In the genomic region with DNA sequence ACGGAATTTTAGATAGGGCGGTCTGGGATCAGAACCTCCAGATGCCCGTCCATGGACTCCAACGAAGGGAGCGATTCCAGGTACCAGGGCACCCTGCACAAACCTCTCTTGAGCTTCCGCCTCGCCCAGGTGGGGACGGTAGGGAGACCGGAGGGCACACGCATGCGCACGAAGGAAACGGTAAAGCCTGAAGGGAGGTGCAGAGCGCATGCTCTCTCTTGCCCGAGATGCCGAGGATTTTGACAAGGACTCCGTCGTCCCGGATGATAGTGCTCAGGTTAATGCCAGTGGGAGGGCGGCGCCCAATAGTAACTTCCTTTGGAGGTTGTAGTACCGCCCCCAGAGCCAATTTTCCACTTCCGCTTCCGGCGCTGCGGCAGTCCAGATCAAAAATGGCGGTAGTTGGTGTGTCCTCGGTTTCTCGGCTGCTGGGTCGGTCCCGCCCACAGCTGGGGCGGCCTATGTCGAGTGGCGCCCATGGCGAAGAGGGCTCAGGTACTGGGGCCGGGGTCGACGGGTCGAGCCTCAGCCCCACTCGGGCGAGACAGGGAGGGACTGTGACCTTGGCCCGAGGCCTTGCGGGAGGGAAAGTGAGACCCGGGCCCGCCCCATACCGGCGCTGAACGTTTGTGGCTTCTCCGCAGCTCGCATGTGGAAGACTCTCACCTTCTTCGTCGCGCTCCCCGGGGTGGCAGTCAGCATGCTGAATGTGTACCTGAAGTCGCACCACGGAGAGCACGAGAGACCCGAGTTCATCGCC, we compare ENCODE assay signal across 8 cellular contexts. TPM values are rescaled to one million over a fixed set of nuclear protein-coding genes. Genes with fewer than 3 reads are reported as not detected.
A peak's percentile ranks its signal among the peaks of the same experiment; 100 is the strongest.
DNase-seq lines count a peak whose midpoint lies in the region; ATAC-seq lines count a peak whose summit lies in the region.

A gene (plus strand): TSS at position 379 of the 760 bp plus-strand sequence. CDS start 14 bp downstream, at position 393.

- peak within 1 kb of the TSS; percentile 78 for H3K4me3 ChIP-seq in GM23248
- peak within 1 kb of the TSS; percentile 63 for H3K4me3 ChIP-seq in naive thymus-derived CD4-positive, alpha-beta T cell (ENCODE audit: low read length)

- peaks cover 15% of the 10 kb centered on the region for H3K36me3 ChIP-seq in GM23248 (ENCODE audit: low read depth)
- H3K36me3 ChIP-seq in naive thymus-derived CD4-positive, alpha-beta T cell (ENCODE audit: control insufficient read depth in 2 of 3, insufficient read depth in 3 of 3, low read length in 3 of 3) = peaks cover 0 to 12% (median 8%) of the 10 kb centered on the region in 3 experiments

- H3K36me3 Mint-ChIP-seq in activated T-helper 1 cell treated with anti-CD3 and anti-CD28 coated beads, Interleukin-12 subunit alpha, Interleukin-12 subunit beta, Interleukin-2, Interleukin-4 antibody, amounts not matched to agents 30 ng/mL and 10 ng/mL and 1 ng/mL, durations not matched to agents 14 hours and 24 hours and 36 hours (ENCODE audit: low read depth) = peaks cover 22% of the 10 kb centered on the region
- H3K36me3 Mint-ChIP-seq in naive thymus-derived CD4-positive, alpha-beta T cell = peaks cover 0 to 9% (median 0%) of the 10 kb centered on the region in 5 donors
- H3K36me3 Mint-ChIP-seq in stimulated activated naive B cell treated with anti-CD40 and anti-IgM and Interleukin-4, amounts not matched to agents 10 μg/mL and 1 μg/mL and 100 μg/mL, for 72 hours = peaks cover 6 to 17% of the 10 kb centered on the region in 2 donors

- peaks cover 18% of the 10 kb centered on the region for H3K4me1 ChIP-seq in GM23248 (ENCODE audit: insufficient read depth)
- H3K4me1 ChIP-seq in naive thymus-derived CD4-positive, alpha-beta T cell (ENCODE audit: control insufficient read depth in 2 of 2, insufficient read depth in 2 of 2, low read length in 2 of 2) = peaks cover 15 to 20% of the 10 kb centered on the region in 2 donors

- peak within 1 kb of the TSS; percentile 99 for H2AFZ ChIP-seq in GM23248

- H4K20me1 ChIP-seq in GM23248 (ENCODE audit: insufficient read depth) = no peaks in the 10 kb centered on the region

- H3K27ac ChIP-seq in GM23248 = no peak within 1 kb of the TSS
- H3K27ac ChIP-seq in naive thymus-derived CD4-positive, alpha-beta T cell (ENCODE audit: low read depth, low read length) = peak within 1 kb of the TSS; percentile 83

- ATAC-seq in naive thymus-derived CD4-positive, alpha-beta T cell = peak; percentile 96
- peak; percentile 96 to 97 for ATAC-seq in stimulated activated naive B cell treated with anti-CD40 and anti-IgM and Interleukin-4, amounts not matched to agents 10 μg/mL and 1 μg/mL and 100 μg/mL, for 72 hours (replicated peaks)

- POLR2A ChIA-PET in naive thymus-derived CD4-positive, alpha-beta T cell (lab: Charles Lee) = interaction anchor here (0.6 to 3.6 kb wide), 10 partner anchors 9 to 985 kb away, joined by 3 to 30 read pairs (median 4); a partner anchor contains a TSS

- in situ Hi-C loops in GM23248 (cut with MboI) = no loop called here

- peak within 1 kb of the TSS; percentile 87 for H3K4me2 ChIP-seq in GM23248 (ENCODE audit: unreplicated experiment)

- H3K9me2 ChIP-seq in GM23248 (ENCODE audit: insufficient read depth) = no peaks in the 10 kb centered on the region

- peaks cover 31% of the 10 kb centered on the region for H3K4me1 Mint-ChIP-seq in activated T-helper 1 cell treated with anti-CD3 and anti-CD28 coated beads, Interleukin-12 subunit alpha, Interleukin-12 subunit beta, Interleukin-2, Interleukin-4 antibody, amounts not matched to agents 30 ng/mL and 10 ng/mL and 1 ng/mL, durations not matched to agents 14 hours and 24 hours and 36 hours (ENCODE audit: low read depth)
- peaks cover 17 to 33% (median 30%) of the 10 kb centered on the region in 7 donors for H3K4me1 Mint-ChIP-seq in naive thymus-derived CD4-positive, alpha-beta T cell
- peaks cover 13 to 22% of the 10 kb centered on the region in 2 donors for H3K4me1 Mint-ChIP-seq in stimulated activated naive B cell treated with anti-CD40 and anti-IgM and Interleukin-4, amounts not matched to agents 10 μg/mL and 1 μg/mL and 100 μg/mL, for 72 hours

- no peaks in the 10 kb centered on the region for H3K27me3 Mint-ChIP-seq in activated T-helper 1 cell treated with anti-CD3 and anti-CD28 coated beads, Interleukin-12 subunit alpha, Interleukin-12 subunit beta, Interleukin-2, Interleukin-4 antibody, amounts not matched to agents 30 ng/mL and 10 ng/mL and 1 ng/mL, durations not matched to agents 14 hours and 24 hours and 36 hours (ENCODE audit: insufficient read depth)
- peaks cover 0 to 4% (median 2%) of the 10 kb centered on the region in 5 donors for H3K27me3 Mint-ChIP-seq in naive thymus-derived CD4-positive, alpha-beta T cell
- H3K27me3 Mint-ChIP-seq in stimulated activated naive B cell treated with anti-CD40 and anti-IgM and Interleukin-4, amounts not matched to agents 10 μg/mL and 1 μg/mL and 100 μg/mL, for 72 hours = peaks cover 0 to 1% of the 10 kb centered on the region in 2 donors

- peak within 1 kb of the TSS; percentile 75 for H3K9ac ChIP-seq in GM23248

- H3K9me3 Mint-ChIP-seq in activated T-helper 1 cell treated with anti-CD3 and anti-CD28 coated beads, Interleukin-12 subunit alpha, Interleukin-12 subunit beta, Interleukin-2, Interleukin-4 antibody, amounts not matched to agents 30 ng/mL and 10 ng/mL and 1 ng/mL, durations not matched to agents 14 hours and 24 hours and 36 hours = no peaks in the 10 kb centered on the region
- H3K9me3 Mint-ChIP-seq in naive thymus-derived CD4-positive, alpha-beta T cell = peaks cover 0 to under 1% (median 0%) of the 10 kb centered on the region in 11 donors
- no peaks in the 10 kb centered on the region for H3K9me3 Mint-ChIP-seq in stimulated activated naive B cell treated with anti-CD40 and anti-IgM and Interleukin-4, amounts not matched to agents 10 μg/mL and 1 μg/mL and 100 μg/mL, for 72 hours

- peak within 1 kb of the TSS; percentile 100 for H3K4me3 Mint-ChIP-seq in activated T-helper 1 cell treated with anti-CD3 and anti-CD28 coated beads, Interleukin-12 subunit alpha, Interleukin-12 subunit beta, Interleukin-2, Interleukin-4 antibody, amounts not matched to agents 30 ng/mL and 10 ng/mL and 1 ng/mL, durations not matched to agents 14 hours and 24 hours and 36 hours
- H3K4me3 Mint-ChIP-seq in naive thymus-derived CD4-positive, alpha-beta T cell = peak within 1 kb of the TSS; percentile 87 to 100 (median 96)
- peak within 1 kb of the TSS; percentile 92 to 100 for H3K4me3 Mint-ChIP-seq in stimulated activated naive B cell treated with anti-CD40 and anti-IgM and Interleukin-4, amounts not matched to agents 10 μg/mL and 1 μg/mL and 100 μg/mL, for 72 hours

- no peaks in the 10 kb centered on the region for H3K9me3 ChIP-seq in GM23248 (ENCODE audit: low read depth)
- no peaks in the 10 kb centered on the region for H3K9me3 ChIP-seq in naive thymus-derived CD4-positive, alpha-beta T cell (ENCODE audit: control insufficient read depth in 2 of 3, low read length in 3 of 3)

- DNase-seq in EH (ENCODE audit: low read depth) = peak; percentile 99
- DNase-seq in GM23248 = peak; percentile 99
- peak; percentile 99 for DNase-seq in Kasumi-1 (lab: John Stamatoyannopoulos, UW)
- peak; percentile 94 for DNase-seq in RPMI7951 (ENCODE audit: low read depth)
- DNase-seq in activated T-helper 1 cell treated with anti-CD3 and anti-CD28 coated beads, Interleukin-12 subunit alpha, Interleukin-12 subunit beta, Interleukin-2, Interleukin-4 antibody, amounts not matched to agents 30 ng/mL and 10 ng/mL and 1 ng/mL, durations not matched to agents 14 hours and 24 hours and 36 hours (ENCODE audit: low spot score) = peak; percentile 97
- peak; percentile 93 for DNase-seq in fibroblast of gingiva (ENCODE audit: low read depth)
- DNase-seq in naive thymus-derived CD4-positive, alpha-beta T cell = peak; percentile 77 to 99 (median 96)
- DNase-seq in stimulated activated naive B cell treated with anti-CD40 and anti-IgM and Interleukin-4, amounts not matched to agents 10 μg/mL and 1 μg/mL and 100 μg/mL, for 72 hours = peak; percentile 98

- no peaks in the 10 kb centered on the region for H3K27me3 ChIP-seq in GM23248 (replicated peaks; ENCODE audit: insufficient read depth)
- no peaks in the 10 kb centered on the region for H3K27me3 ChIP-seq in naive thymus-derived CD4-positive, alpha-beta T cell (ENCODE audit: control insufficient read depth in 2 of 2, insufficient read depth in 2 of 2, low read length in 2 of 2)

- peaks cover 13% of the 10 kb centered on the region; the same call in 1 of the 2 replicates for H3F3A ChIP-seq in GM23248 (ENCODE audit: insufficient read depth)

- intact Hi-C loops in activated T-helper 1 cell treated with anti-CD3 and anti-CD28 coated beads, Interleukin-12 subunit alpha, Interleukin-12 subunit beta, Interleukin-2, Interleukin-4 antibody, amounts not matched to agents 30 ng/mL and 10 ng/mL and 1 ng/mL, durations not matched to agents 14 hours and 24 hours and 36 hours (cut with micrococcal nuclease) = loop anchor here (1.0 to 10.0 kb wide), 12 partner anchors 8 to 597 kb away; a partner anchor contains a TSS
- intact Hi-C loops in naive thymus-derived CD4-positive, alpha-beta T cell (cut with micrococcal nuclease) = loop anchor here (1.0 to 10.0 kb wide), 18 partner anchors 8 to 964 kb away; a partner anchor contains a TSS

- peaks cover 49% of the 10 kb centered on the region for H3K79me2 ChIP-seq in GM23248 (ENCODE audit: insufficient read depth)

- peak within 1 kb of the TSS; percentile 98 for H3K27ac Mint-ChIP-seq in activated T-helper 1 cell treated with anti-CD3 and anti-CD28 coated beads, Interleukin-12 subunit alpha, Interleukin-12 subunit beta, Interleukin-2, Interleukin-4 antibody, amounts not matched to agents 30 ng/mL and 10 ng/mL and 1 ng/mL, durations not matched to agents 14 hours and 24 hours and 36 hours
- H3K27ac Mint-ChIP-seq in naive thymus-derived CD4-positive, alpha-beta T cell = peak within 1 kb of the TSS; percentile 88 to 97 (median 93)
- H3K27ac Mint-ChIP-seq in stimulated activated naive B cell treated with anti-CD40 and anti-IgM and Interleukin-4, amounts not matched to agents 10 μg/mL and 1 μg/mL and 100 μg/mL, for 72 hours = peak within 1 kb of the TSS; percentile 97

- CTCF ChIA-PET in naive thymus-derived CD4-positive, alpha-beta T cell (lab: Charles Lee) = interaction anchor here (0.6 to 1.6 kb wide), 3 partner anchors 12 to 29 kb away, joined by 3 to 7 read pairs (median 4); no protein-coding TSS in a partner anchor

- WGBS in GM23248 (ENCODE audit: low coverage in 1 of 2, low lambda C conversion rate in 2 of 2, missing lambda C conversion rate in 2 of 2), 2 experiments = 1 to 2% methylated on average over 51 to 59 of the region's 59 CpGs

RNA-seq across cellular contexts. Expression of the gene that starts here (rescaled TPM):
- total RNA-seq in GM23248 (2014; rRNA removed; shearing (Covaris generic)) = 247 and 358 TPM in 2 replicates
- polyA plus RNA-seq in GM23248 (2016; fragmentation: Nextera tagmentation; extraction: Ambion mirVana) = 806 and 824 TPM in 2 replicates
- 430 and 475 TPM in 2 replicates for total RNA-seq in RPMI7951 (2014; rRNA removed; shearing (Covaris generic))
- 352 and 365 TPM in 2 replicates for total RNA-seq in activated T-helper 1 cell treated with anti-CD3 and anti-CD28 coated beads, Interleukin-12 subunit alpha, Interleukin-12 subunit beta, Interleukin-2, Interleukin-4 antibody, amounts not matched to agents 30 ng/mL and 10 ng/mL and 1 ng/mL, durations not matched to agents 14 hours and 24 hours and 36 hours
- 100 to 1,000 TPM; 118 to 270 (median 130) TPM for total RNA-seq in naive thymus-derived CD4-positive, alpha-beta T cell
- 100 to 1,000 TPM; 648 to 782 TPM for polyA plus RNA-seq in naive thymus-derived CD4-positive, alpha-beta T cell
